23 cellular contexts compared by ENCODE assay signal in the genomic region with DNA sequence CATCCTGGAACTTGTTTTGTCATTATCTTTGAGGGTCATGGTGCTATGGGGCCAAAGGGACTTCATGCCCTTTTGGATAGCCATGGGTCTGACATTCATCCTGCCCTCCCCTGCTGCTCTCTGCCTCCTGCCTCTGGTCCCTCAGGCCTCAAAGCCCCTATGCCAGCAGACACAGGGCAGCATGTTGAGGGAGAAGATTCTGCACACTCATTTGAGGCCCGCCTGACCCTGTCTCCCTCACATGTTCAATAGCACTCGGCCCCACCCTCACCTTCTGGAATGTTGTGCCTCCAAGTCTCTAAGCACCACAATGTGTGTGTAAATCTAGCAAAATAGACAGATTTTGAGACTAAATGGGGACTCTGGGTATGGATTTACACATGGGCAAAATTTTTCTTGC.
"Had no signal": no experiment of that assay in that cellular context is flagged by ENCODE, and none has a peak within 500 bp of the region (broad histone marks: within the 10 kb centered on the region; RNA-seq: fewer than 3 reads in every experiment).

No MANE protein-coding gene starts in this region.

- ATAC-seq: heart right ventricle; natural killer cell treated with Interleukin-12 subunit alpha and Interleukin-12 subunit beta and Interleukin-15 and Interleukin-18, amount 100 ng/mL, for 72 hours; stimulated activated naive CD8-positive, alpha-beta T cell treated with anti-CD3 and anti-CD28 coated beads, Interleukin-15, amount 100 ng/mL, for 72 hours; T-helper 17 cell had no signal

- H3K4me1 ChIP-seq: ascending aorta, heart right ventricle, right atrium auricular region, suprapubic skin, transverse colon, vagina had no signal

- H3K36me3 ChIP-seq: ascending aorta, heart right ventricle, right atrium auricular region, suprapubic skin, transverse colon, vagina had no signal

- DNase-seq: activated CD4-positive, alpha-beta T cell treated with anti-CD3 and anti-CD28 coated beads, Interleukin-2, amount 50 U/mL, for 1 hour; activated CD4-positive, CD25-positive, alpha-beta regulatory T cell treated with anti-CD3 and anti-CD28 coated beads, Interleukin-2, amount 50 U/mL, for 72 hours; activated CD8-positive, alpha-beta memory T cell treated with anti-CD3 and anti-CD28 coated beads, Interleukin-2, amount 50 U/mL, for 48 hours; activated effector memory CD4-positive, alpha-beta T cell treated with anti-CD3 and anti-CD28 coated beads, Interleukin-2, amount 50 U/mL, for 16 hours; activated naive CD4-positive, alpha-beta T cell treated with anti-CD3 and anti-CD28 coated beads, Interleukin-2, amount 50 U/mL, for 16 hours; activated T-cell treated with anti-CD3 and anti-CD28 coated beads, Interleukin-2, amount 50 U/mL, for 48 hours; cerebellar nuclear complex; cortex of kidney; heart right ventricle; immature natural killer cell; stimulated activated CD4-positive, alpha-beta T cell treated with anti-CD3 and anti-CD28 coated beads, Interleukin-15, amount 100 ng/mL, for 24 hours; stimulated activated CD4-positive, alpha-beta T cell treated with anti-CD3 and anti-CD28 coated beads, Interleukin-2, amount 100 ng/mL, for 48 hours; stimulated activated naive CD8-positive, alpha-beta T cell treated with anti-CD3 and anti-CD28 coated beads, Interleukin-15, amount 100 ng/mL, for 72 hours; T-helper 17 cell; transverse colon had no signal

- FAIRE-seq: endometrium had no signal

- H3K4me3 ChIP-seq: ascending aorta, heart right ventricle, right atrium auricular region, skin epidermis, suprapubic skin, transverse colon, vagina had no signal

- H3K9me3 ChIP-seq: ascending aorta, right atrium auricular region, suprapubic skin, transverse colon, vagina had no signal

- H3K27me3 ChIP-seq: ascending aorta, heart right ventricle, right atrium auricular region, suprapubic skin, transverse colon, vagina had no signal

- H3K27ac ChIP-seq: ascending aorta, heart right ventricle, right atrium auricular region, skin epidermis, suprapubic skin, transverse colon, vagina, VCaP had no signal
